Comparison of ENCODE assay signal across 8 cellular contexts in the genomic region with DNA sequence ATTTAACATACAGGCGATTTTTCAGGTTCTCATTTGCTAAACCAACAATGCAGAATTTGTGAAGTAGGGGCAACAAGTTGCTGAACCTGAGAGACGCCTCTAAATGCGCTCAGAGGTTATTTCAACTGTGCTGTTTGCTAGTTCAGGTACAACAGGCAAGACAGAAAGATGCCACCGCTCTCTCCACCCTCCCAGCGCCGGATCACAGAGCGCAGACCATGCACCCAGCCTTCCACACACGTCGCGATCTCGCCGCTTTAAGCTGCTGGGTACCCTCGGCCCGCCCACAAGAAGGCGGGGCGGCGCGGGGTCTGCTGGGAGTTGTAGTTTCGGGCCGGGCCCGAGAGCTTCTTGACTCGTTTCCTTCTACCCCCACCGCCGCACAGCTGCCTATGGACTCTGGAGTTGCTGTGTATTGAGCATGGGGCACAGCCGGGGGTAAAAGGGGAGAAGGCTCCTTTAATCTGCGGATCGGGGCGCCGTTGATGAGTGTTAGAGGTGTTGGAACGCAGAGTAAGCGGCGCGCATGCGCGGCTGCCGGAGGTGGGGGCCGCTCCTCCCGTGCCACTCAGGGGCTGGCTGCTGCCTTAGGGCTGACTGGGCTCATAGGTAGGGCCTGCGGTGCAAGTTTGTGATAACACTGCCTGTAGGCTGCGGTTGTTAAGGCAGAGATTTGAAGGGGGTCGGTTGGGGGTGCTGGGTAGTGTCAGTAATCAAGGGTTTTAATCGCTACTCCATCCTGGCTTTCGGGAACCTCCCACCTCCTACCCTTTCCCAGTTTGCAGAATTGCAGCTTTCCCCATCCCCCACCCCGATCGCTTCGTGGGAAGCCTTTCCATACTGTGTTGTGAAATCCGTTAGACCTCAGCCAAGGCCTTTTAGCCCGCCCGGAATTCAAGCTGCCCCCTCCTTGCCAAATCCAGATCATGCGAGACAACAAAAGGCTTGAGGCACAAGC. TPM values are rescaled to one million over a fixed set of nuclear protein-coding genes. Genes with fewer than 3 reads are reported as not detected.
A peak's percentile ranks its signal among the peaks of the same experiment; 100 is the strongest.
DNase-seq lines count a peak whose midpoint lies in the region; ATAC-seq and TF ChIP-seq lines count a peak whose summit lies in the region.

No MANE protein-coding gene starts in this region.

- peak; percentile 98 for ATAC-seq in HG02571 (IDR thresholded peaks at IDR 0.05; ENCODE audit: unreplicated experiment)
- ATAC-seq in SK-N-SH treated with all-trans-retinoic acid at 6 μM for 48 hours, result peak; percentile 99
- peak; percentile 99 for ATAC-seq in activated naive CD4-positive, alpha-beta T cell treated with anti-CD3 and anti-CD28 coated beads, Interleukin-2, amount 50 U/mL, for 72 hours

- peak; percentile 32 for TF ChIP-seq POLR2A in NB4 (IDR thresholded peaks at IDR 0.05; ENCODE audit: extremely low read depth, insufficient read length)

- TF ChIP-seq CTCF in NB4 (IDR thresholded peaks at IDR 0.05; ENCODE audit: low read depth, low read length) (no peak), osteoblast (IDR thresholded peaks at IDR 0.05; ENCODE audit: extremely low read depth, low read depth, low read length) (no peak)

- peak overlapping the region; percentile 97 for H3K27ac ChIP-seq in osteoblast (ENCODE audit: low read depth, low read length)
- H3K27ac ChIP-seq in temporal lobe (ENCODE audit: low read depth, low read length), result peak overlapping the region; percentile 84

- H3K9me3 Mint-ChIP-seq in activated naive CD4-positive, alpha-beta T cell treated with anti-CD3 and anti-CD28 coated beads, Interleukin-2, amount 50 U/mL, for 72 hours, result peaks cover 0 to 6% of the 10 kb centered on the region in 2 donors

- peak overlapping the region; percentile 99 for H2AFZ ChIP-seq in osteoblast (ENCODE audit: low read length)

- no peaks in the 10 kb centered on the region for H3K9me3 ChIP-seq in osteoblast (ENCODE audit: low read depth, low read length)

- DNase-seq in GM04503 (ENCODE audit: low read depth), result peak; percentile 73
- peak; percentile 88 for DNase-seq in NB4 (ENCODE audit: low read depth)
- peak; percentile 90 to 91 for DNase-seq in activated naive CD4-positive, alpha-beta T cell treated with anti-CD3 and anti-CD28 coated beads, Interleukin-2, amount 50 U/mL, for 72 hours (ENCODE audit: low spot score in 2 of 2)
- DNase-seq in glomerular visceral epithelial cell (ENCODE audit: extremely low spot score), result peak; percentile 85
- DNase-seq in osteoblast (ENCODE audit: insufficient read length, low spot score, missing footprints), result peak; percentile 93

- peak overlapping the region; percentile 83 for H3K4me3 ChIP-seq in NB4 (ENCODE audit: low read depth, low read length)
- H3K4me3 ChIP-seq in osteoblast (ENCODE audit: insufficient read depth, low read length), result peak overlapping the region; percentile 99

- H3K36me3 Mint-ChIP-seq in activated naive CD4-positive, alpha-beta T cell treated with anti-CD3 and anti-CD28 coated beads, Interleukin-2, amount 50 U/mL, for 72 hours, result no peaks in the 10 kb centered on the region

- no peaks in the 10 kb centered on the region for H3K79me2 ChIP-seq in osteoblast (ENCODE audit: insufficient read depth, low read length)

- peak overlapping the region; percentile 86 to 98 for H3K27ac Mint-ChIP-seq in activated naive CD4-positive, alpha-beta T cell treated with anti-CD3 and anti-CD28 coated beads, Interleukin-2, amount 50 U/mL, for 72 hours

- H3K4me2 ChIP-seq in osteoblast (ENCODE audit: insufficient read depth, low read length), result peak overlapping the region; percentile 98

- no peaks in the 10 kb centered on the region for H4K20me1 ChIP-seq in osteoblast (ENCODE audit: insufficient read depth, low read length)

- peaks cover 14% of the 10 kb centered on the region for H3K4me1 ChIP-seq in osteoblast (ENCODE audit: insufficient read depth, low read length)

- H3K27me3 ChIP-seq in osteoblast (ENCODE audit: insufficient read depth, low read length), result no peaks in the 10 kb centered on the region

- H3K36me3 ChIP-seq in osteoblast (ENCODE audit: insufficient read depth, low read length), result no peaks in the 10 kb centered on the region

TF ChIP-seq in SK-N-SH treated with all-trans-retinoic acid at 6 μM for 48 hours, 23 proteins besides CTCF, POLR2A, EP300 and RAD21:
- no peak for TF ChIP-seq ZC3H10 (CRISPR knock-in tag; IDR thresholded peaks at IDR 0.05)
- no peak for TF ChIP-seq ZNF70 (CRISPR knock-in tag; IDR thresholded peaks at IDR 0.05)
- TF ChIP-seq, protein P1, sequence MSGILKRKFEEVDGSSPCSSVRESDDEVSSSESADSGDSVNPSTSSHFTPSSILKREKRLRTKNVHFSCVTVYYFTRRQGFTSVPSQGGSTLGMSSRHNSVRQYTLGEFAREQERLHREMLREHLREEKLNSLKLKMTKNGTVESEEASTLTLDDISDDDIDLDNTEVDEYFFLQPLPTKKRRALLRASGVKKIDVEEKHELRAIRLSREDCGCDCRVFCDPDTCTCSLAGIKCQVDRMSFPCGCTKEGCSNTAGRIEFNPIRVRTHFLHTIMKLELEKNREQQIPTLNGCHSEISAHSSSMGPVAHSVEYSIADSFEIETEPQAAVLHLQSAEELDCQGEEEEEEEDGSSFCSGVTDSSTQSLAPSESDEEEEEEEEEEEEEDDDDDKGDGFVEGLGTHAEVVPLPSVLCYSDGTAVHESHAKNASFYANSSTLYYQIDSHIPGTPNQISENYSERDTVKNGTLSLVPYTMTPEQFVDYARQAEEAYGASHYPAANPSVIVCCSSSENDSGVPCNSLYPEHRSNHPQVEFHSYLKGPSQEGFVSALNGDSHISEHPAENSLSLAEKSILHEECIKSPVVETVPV (CRISPR knock-in tag; IDR thresholded peaks at IDR 0.05), result no peak
- no peak for TF ChIP-seq ISL1 (CRISPR knock-in tag; IDR thresholded peaks at IDR 0.05)
- TF ChIP-seq, protein P2, sequence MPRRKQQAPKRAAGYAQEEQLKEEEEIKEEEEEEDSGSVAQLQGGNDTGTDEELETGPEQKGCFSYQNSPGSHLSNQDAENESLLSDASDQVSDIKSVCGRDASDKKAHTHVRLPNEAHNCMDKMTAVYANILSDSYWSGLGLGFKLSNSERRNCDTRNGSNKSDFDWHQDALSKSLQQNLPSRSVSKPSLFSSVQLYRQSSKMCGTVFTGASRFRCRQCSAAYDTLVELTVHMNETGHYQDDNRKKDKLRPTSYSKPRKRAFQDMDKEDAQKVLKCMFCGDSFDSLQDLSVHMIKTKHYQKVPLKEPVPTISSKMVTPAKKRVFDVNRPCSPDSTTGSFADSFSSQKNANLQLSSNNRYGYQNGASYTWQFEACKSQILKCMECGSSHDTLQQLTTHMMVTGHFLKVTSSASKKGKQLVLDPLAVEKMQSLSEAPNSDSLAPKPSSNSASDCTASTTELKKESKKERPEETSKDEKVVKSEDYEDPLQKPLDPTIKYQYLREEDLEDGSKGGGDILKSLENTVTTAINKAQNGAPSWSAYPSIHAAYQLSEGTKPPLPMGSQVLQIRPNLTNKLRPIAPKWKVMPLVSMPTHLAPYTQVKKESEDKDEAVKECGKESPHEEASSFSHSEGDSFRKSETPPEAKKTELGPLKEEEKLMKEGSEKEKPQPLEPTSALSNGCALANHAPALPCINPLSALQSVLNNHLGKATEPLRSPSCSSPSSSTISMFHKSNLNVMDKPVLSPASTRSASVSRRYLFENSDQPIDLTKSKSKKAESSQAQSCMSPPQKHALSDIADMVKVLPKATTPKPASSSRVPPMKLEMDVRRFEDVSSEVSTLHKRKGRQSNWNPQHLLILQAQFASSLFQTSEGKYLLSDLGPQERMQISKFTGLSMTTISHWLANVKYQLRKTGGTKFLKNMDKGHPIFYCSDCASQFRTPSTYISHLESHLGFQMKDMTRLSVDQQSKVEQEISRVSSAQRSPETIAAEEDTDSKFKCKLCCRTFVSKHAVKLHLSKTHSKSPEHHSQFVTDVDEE (CRISPR knock-in tag; IDR thresholded peaks at IDR 0.05), result no peak
TF ChIP-seq in SK-N-SH treated with all-trans-retinoic acid at 6 μM for 48 hours: peak in this region for 0.

RNA-seq across cellular contexts. Expression of a gene that starts 40.3 kb away (rescaled TPM):
- total RNA-seq in activated naive CD4-positive, alpha-beta T cell treated with anti-CD3 and anti-CD28 coated beads, Interleukin-2, amount 50 U/mL, for 72 hours, result 10 to 100 TPM in 1 of 2 donors, 1 to 10 TPM in 1; 5.7 to 21.7 TPM
- total RNA-seq in osteoblast (50.1 and 73.1 TPM in 2 replicates), temporal lobe (23.6 TPM)

Comparison
In these comparisons a context has a peak if more than half of its experiments do, and no peak if none do; other contexts are left out.
1. Peak in every context shown above with its lines: DNase-seq, ATAC-seq, H3K4me3 ChIP-seq and H3K27ac ChIP-seq.